Comparison of ENCODE assay signal across 8 cellular contexts in genomic region chr12:6851921-6852650, GRCh38. TPM values are rescaled to one million over a fixed set of nuclear protein-coding genes. Genes with fewer than 3 reads are reported as not detected.
DNase-seq lines count a peak whose midpoint lies in the region; ATAC-seq, FAIRE-seq and TF ChIP-seq lines count a peak whose summit lies in the region.

Gene USP5, plus strand, starts transcription at chr12:6852150. Its CDS starts 30 bp downstream, at chr12:6852180.

- peak; percentile 83 for FAIRE-seq in colon (lab: Jason Lieb, UNC)

- peak within 1 kb of the TSS; percentile 70 for H3K4me3 ChIP-seq in BE2C (ENCODE audit: low read depth, low read length)

- peak; percentile 69 for ATAC-seq in HG03460 (IDR thresholded peaks at IDR 0.05; ENCODE audit: unreplicated experiment)

- H3K4me1 ChIP-seq in BE2C = no peaks in the 10 kb centered on the region; the same call in 1 of the 2 replicates

- peak; percentile 99 for DNase-seq in BE2C
- peak; percentile 95 for DNase-seq in GM19240 (ENCODE audit: insufficient read length, low spot score)
- peak; percentile 99 for DNase-seq in NCI-H526 (lab: John Stamatoyannopoulos, UW)
- peak; percentile 99 for DNase-seq in activated CD4-positive, alpha-beta T cell treated with anti-CD3 and anti-CD28 coated beads for 48 hours
- peak; percentile 100 for DNase-seq in kidney tubule cell (ENCODE audit: low spot score)
- DNase-seq in stimulated activated CD4-positive, alpha-beta T cell treated with anti-CD3 and anti-CD28 coated beads, Interleukin-1b, Interleukin-23, amount 100 ng/mL, for 24 hours (ENCODE audit: low read depth in 4 of 4, low spot score in 1 of 4) = peak; percentile 81 to 96 (median 94)

- H3K9me3 ChIP-seq in BE2C = no peaks in the 10 kb centered on the region

- peaks cover 46% of the 10 kb centered on the region for H3K36me3 ChIP-seq in BE2C

- no peak for TF ChIP-seq CTCF in BE2C (IDR thresholded peaks at IDR 0.05; ENCODE audit: low read depth, low read length)

- H3K27me3 ChIP-seq in BE2C = no peaks in the 10 kb centered on the region

RNA-seq across cellular contexts. Expression of gene USP5, which starts in this region (rescaled TPM):
- polyA plus RNA-seq in BE2C (2012; ENCODE audit: insufficient read depth, insufficient read length, low read depth) = 84.6 TPM

Comparison
In these comparisons a context has a peak if more than half of its experiments do, and no peak if none do; other contexts are left out.
1. Peak in every context shown above with its lines: DNase-seq, ATAC-seq and H3K4me3 ChIP-seq.